ENCODE assay signal across 8 cellular contexts in genomic region chr10:87342249-87342703, GRCh38. TPM values are rescaled to one million over a fixed set of nuclear protein-coding genes. Genes with fewer than 3 reads are reported as not detected.
DNase-seq lines count a peak whose midpoint lies in the region; ATAC-seq and TF ChIP-seq lines count a peak whose summit lies in the region.
"Not testable (repeated sequence)": the region's sequence is repeated elsewhere in the genome, so short reads cannot be mapped to it uniquely, and the experiment has no call there.

No MANE protein-coding gene starts in this region.

- H3K27ac ChIP-seq in coronary artery, result peak overlapping the region; percentile 75 to 93

- peak overlapping the region; percentile 86 for H3K27ac Mint-ChIP-seq in activated CD4-positive, alpha-beta T cell treated with anti-CD3 and anti-CD28 coated beads, Interleukin-2, amount 10 ng/mL, durations not matched to agents 24 days and 14 days

- not testable (repeated sequence) for H3K27me3 ChIP-seq in BJ (ENCODE audit: control insufficient read depth, insufficient read depth, low read length)

- DNase-seq in BJ (ENCODE audit: low read depth) (peak; percentile 56), NCI-H510A treated with DMSO at 0.1 percent for 48 hours (lab: John Stamatoyannopoulos, UW) (peak; percentile 25), coronary artery (ENCODE audit: low spot score) (peak; percentile 94), left colon (peak; percentile 91 to 92)
- peak; percentile 94 for DNase-seq in activated CD4-positive, alpha-beta T cell treated with anti-CD3 and anti-CD28 coated beads, Interleukin-2, amount 10 ng/mL, durations not matched to agents 24 days and 14 days
- DNase-seq in stimulated activated CD4-positive, alpha-beta T cell treated with anti-CD3 and anti-CD28 coated beads, Interleukin-1b, Interleukin-23, amount 100 ng/mL, for 1 hour (ENCODE audit: low read depth in 2 of 2), result peak; percentile 43 to 51

- H3K27me3 Mint-ChIP-seq in activated CD4-positive, alpha-beta T cell treated with anti-CD3 and anti-CD28 coated beads, Interleukin-2, amount 10 ng/mL, durations not matched to agents 24 days and 14 days, result not testable (repeated sequence)

- not testable (repeated sequence) for H3K36me3 ChIP-seq in BJ (ENCODE audit: control insufficient read depth, insufficient read depth, low read length)

- H3K9me3 Mint-ChIP-seq in activated CD4-positive, alpha-beta T cell treated with anti-CD3 and anti-CD28 coated beads, Interleukin-2, amount 10 ng/mL, durations not matched to agents 24 days and 14 days, result not testable (repeated sequence)

- peaks cover 15% of the 10 kb centered on the region for H3K4me1 Mint-ChIP-seq in activated CD4-positive, alpha-beta T cell treated with anti-CD3 and anti-CD28 coated beads, Interleukin-2, amount 10 ng/mL, durations not matched to agents 24 days and 14 days

- H3K4me3 Mint-ChIP-seq in activated CD4-positive, alpha-beta T cell treated with anti-CD3 and anti-CD28 coated beads, Interleukin-2, amount 10 ng/mL, durations not matched to agents 24 days and 14 days, result peak overlapping the region; percentile 83

- H3K4me3 ChIP-seq in BJ (ENCODE audit: low read depth, low read length) (peak overlapping the region; percentile 54), coronary artery (peak overlapping the region; percentile 75)

- intact Hi-C loops in activated CD4-positive, alpha-beta T cell treated with anti-CD3 and anti-CD28 coated beads, Interleukin-2, amount 10 ng/mL, durations not matched to agents 24 days and 14 days (cut with micrococcal nuclease), result loop anchor here (5.0 kb wide), 2 partner anchors 160 to 250 kb away; partner anchors contain the start of genes GLUD1 and MINPP1
- intact Hi-C loops in left colon (cut with DNase I, micrococcal nuclease), result not testable (repeated sequence)

- CTCF ChIA-PET in BJ (lab: Yijun Ruan, JAX), result not testable (repeated sequence)

- not testable (repeated sequence) for TF ChIP-seq CTCF in BJ (IDR thresholded peaks at IDR 0.05; ENCODE audit: insufficient read depth, low read depth, low read length); coronary artery (IDR thresholded peaks at IDR 0.05)

- peaks cover 15% of the 10 kb centered on the region for H3K36me3 Mint-ChIP-seq in activated CD4-positive, alpha-beta T cell treated with anti-CD3 and anti-CD28 coated beads, Interleukin-2, amount 10 ng/mL, durations not matched to agents 24 days and 14 days (ENCODE audit: low read depth)

- POLR2A ChIA-PET in BJ (lab: Charles Lee), result not testable (repeated sequence)

- ATAC-seq in GM19328 (IDR thresholded peaks at IDR 0.05; ENCODE audit: unreplicated experiment), result peak; percentile 87
- peak; percentile 85 for ATAC-seq in HG03457 (IDR thresholded peaks at IDR 0.05; ENCODE audit: unreplicated experiment)
- peak; percentile 86 for ATAC-seq in left colon

RNA-seq across cellular contexts. Expression of gene NUTM2D, which starts 15.3 kb away (rescaled TPM):
- polyA plus RNA-seq in BJ (2011; rRNA removed), result 2.1 and 2.8 TPM in 2 replicates
- 1.0 and 1.9 TPM in 2 replicates for polyA minus RNA-seq in BJ (2011; rRNA and poly(A)+ RNA removed)
- total RNA-seq in activated CD4-positive, alpha-beta T cell treated with anti-CD3 and anti-CD28 coated beads, Interleukin-2, amount 10 ng/mL, durations not matched to agents 24 days and 14 days, result 1.4 and 2.1 TPM in 2 replicates
- 1 to 10 TPM; 5.1 to 7.1 TPM for total RNA-seq in left colon

Comparison
In these comparisons a context has a peak if more than half of its experiments do, and no peak if none do; other contexts are left out.
1. Peak in every context shown above with its lines: DNase-seq, ATAC-seq, H3K4me3 ChIP-seq and H3K27ac ChIP-seq.
2. DNase-seq: peak in every context shown above with its lines; median percentile 94 in activated CD4-positive, alpha-beta T cell treated with anti-CD3 and anti-CD28 coated beads, Interleukin-2, amount 10 ng/mL, durations not matched to agents 24 days and 14 days; 94 in coronary artery; 92 in left colon; 56 in BJ; 47 in stimulated activated CD4-positive, alpha-beta T cell treated with anti-CD3 and anti-CD28 coated beads, Interleukin-1b, Interleukin-23, amount 100 ng/mL, for 1 hour; 25 in NCI-H510A treated with DMSO at 0.1 percent for 48 hours.